ENCODE assay signal across 1 cellular context in the genomic region with DNA sequence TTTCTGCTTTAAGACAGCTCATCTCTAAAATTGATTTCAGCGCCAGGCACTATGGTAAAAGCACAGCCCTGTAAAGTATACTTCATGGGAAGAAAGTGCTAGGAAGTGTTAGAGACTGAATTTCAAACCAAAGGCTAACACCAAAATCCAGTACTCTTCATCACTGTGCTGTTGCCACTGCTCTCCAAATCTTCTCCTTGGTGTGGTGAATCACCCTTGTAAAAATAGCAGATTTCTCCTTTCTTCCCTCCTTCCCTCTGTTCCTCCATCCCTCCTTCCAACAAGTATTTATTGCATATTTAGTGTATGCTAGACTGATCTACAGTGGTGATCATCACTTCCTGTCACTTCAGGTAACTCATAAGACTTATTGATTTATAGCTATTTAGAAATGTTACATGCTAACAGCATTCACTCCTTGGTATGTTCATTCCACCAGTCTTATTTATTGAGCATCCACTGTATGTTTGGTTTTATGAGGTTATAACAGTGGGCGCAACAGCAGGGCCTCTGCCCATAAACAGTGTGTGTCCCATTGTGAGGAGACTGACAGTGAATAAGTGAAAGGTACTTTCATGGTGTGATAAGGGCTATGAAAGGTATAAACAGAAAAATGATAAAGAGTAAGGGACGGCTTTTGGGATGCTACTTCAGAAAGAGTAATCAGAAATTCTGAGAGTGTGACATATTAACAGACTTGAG.
TF ChIP-seq lines count a peak whose summit lies in the region.

No MANE protein-coding gene starts in this region.

TF ChIP-seq in K562, 482 proteins besides CTCF, POLR2A, EP300 and RAD21 (continued from another document):
- TF ChIP-seq, protein P1, sequence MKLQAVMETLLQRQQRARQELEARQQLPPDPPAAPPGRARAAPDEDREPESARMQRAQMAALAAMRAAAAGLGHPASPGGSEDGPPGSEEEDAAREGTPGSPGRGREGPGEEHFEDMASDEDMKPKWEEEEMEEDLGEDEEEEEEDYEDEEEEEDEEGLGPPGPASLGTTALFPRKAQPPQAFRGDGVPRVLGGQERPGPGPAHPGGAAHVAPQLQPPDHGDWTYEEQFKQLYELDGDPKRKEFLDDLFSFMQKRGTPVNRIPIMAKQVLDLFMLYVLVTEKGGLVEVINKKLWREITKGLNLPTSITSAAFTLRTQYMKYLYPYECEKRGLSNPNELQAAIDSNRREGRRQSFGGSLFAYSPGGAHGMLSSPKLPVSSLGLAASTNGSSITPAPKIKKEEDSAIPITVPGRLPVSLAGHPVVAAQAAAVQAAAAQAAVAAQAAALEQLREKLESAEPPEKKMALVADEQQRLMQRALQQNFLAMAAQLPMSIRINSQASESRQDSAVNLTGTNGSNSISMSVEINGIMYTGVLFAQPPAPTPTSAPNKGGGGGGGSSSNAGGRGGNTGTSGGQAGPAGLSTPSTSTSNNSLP (IDR thresholded peaks at IDR 0.05; ENCODE audit: borderline replicate concordance, low read depth, low read length) = no peak
- TF ChIP-seq ZSCAN29 (IDR thresholded peaks at IDR 0.05) = no peak
- TF ChIP-seq RNF2 (IDR thresholded peaks at IDR 0.05) = no peak
- TF ChIP-seq NFXL1 (CRISPR knock-in tag; IDR thresholded peaks at IDR 0.05) = no peak
- no peak for TF ChIP-seq XRCC4 (IDR thresholded peaks at IDR 0.05; ENCODE audit: extremely low read depth, insufficient read depth, insufficient read length)
- TF ChIP-seq, protein P2, sequence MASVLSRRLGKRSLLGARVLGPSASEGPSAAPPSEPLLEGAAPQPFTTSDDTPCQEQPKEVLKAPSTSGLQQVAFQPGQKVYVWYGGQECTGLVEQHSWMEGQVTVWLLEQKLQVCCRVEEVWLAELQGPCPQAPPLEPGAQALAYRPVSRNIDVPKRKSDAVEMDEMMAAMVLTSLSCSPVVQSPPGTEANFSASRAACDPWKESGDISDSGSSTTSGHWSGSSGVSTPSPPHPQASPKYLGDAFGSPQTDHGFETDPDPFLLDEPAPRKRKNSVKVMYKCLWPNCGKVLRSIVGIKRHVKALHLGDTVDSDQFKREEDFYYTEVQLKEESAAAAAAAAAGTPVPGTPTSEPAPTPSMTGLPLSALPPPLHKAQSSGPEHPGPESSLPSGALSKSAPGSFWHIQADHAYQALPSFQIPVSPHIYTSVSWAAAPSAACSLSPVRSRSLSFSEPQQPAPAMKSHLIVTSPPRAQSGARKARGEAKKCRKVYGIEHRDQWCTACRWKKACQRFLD (CRISPR knock-in tag; IDR thresholded peaks at IDR 0.05) = no peak
- TF ChIP-seq, protein P3, sequence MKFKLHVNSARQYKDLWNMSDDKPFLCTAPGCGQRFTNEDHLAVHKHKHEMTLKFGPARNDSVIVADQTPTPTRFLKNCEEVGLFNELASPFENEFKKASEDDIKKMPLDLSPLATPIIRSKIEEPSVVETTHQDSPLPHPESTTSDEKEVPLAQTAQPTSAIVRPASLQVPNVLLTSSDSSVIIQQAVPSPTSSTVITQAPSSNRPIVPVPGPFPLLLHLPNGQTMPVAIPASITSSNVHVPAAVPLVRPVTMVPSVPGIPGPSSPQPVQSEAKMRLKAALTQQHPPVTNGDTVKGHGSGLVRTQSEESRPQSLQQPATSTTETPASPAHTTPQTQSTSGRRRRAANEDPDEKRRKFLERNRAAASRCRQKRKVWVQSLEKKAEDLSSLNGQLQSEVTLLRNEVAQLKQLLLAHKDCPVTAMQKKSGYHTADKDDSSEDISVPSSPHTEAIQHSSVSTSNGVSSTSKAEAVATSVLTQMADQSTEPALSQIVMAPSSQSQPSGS (CRISPR knock-in tag; IDR thresholded peaks at IDR 0.05) = no peak
- TF ChIP-seq, protein P4, sequence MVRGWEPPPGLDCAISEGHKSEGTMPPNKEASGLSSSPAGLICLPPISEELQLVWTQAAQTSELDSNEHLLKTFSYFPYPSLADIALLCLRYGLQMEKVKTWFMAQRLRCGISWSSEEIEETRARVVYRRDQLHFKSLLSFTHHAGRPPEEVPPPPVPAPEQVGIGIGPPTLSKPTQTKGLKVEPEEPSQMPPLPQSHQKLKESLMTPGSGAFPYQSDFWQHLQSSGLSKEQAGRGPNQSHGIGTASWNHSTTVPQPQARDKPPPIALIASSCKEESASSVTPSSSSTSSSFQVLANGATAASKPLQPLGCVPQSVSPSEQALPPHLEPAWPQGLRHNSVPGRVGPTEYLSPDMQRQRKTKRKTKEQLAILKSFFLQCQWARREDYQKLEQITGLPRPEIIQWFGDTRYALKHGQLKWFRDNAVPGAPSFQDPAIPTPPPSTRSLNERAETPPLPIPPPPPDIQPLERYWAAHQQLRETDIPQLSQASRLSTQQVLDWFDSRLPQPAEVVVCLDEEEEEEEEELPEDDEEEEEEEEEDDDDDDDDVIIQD (CRISPR knock-in tag; IDR thresholded peaks at IDR 0.05) = no peak
- TF ChIP-seq ZNF311 (CRISPR knock-in tag; IDR thresholded peaks at IDR 0.05) = no peak
- no peak for TF ChIP-seq ZNF431 (CRISPR knock-in tag; IDR thresholded peaks at IDR 0.05)
- TF ChIP-seq HDAC8 (tag; IDR thresholded peaks at IDR 0.05) = no peak
- TF ChIP-seq, protein P5, sequence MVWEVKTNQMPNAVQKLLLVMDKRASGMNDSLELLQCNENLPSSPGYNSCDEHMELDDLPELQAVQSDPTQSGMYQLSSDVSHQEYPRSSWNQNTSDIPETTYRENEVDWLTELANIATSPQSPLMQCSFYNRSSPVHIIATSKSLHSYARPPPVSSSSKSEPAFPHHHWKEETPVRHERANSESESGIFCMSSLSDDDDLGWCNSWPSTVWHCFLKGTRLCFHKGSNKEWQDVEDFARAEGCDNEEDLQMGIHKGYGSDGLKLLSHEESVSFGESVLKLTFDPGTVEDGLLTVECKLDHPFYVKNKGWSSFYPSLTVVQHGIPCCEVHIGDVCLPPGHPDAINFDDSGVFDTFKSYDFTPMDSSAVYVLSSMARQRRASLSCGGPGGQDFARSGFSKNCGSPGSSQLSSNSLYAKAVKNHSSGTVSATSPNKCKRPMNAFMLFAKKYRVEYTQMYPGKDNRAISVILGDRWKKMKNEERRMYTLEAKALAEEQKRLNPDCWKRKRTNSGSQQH (CRISPR knock-in tag; IDR thresholded peaks at IDR 0.05) = no peak
- TF ChIP-seq, protein P6, sequence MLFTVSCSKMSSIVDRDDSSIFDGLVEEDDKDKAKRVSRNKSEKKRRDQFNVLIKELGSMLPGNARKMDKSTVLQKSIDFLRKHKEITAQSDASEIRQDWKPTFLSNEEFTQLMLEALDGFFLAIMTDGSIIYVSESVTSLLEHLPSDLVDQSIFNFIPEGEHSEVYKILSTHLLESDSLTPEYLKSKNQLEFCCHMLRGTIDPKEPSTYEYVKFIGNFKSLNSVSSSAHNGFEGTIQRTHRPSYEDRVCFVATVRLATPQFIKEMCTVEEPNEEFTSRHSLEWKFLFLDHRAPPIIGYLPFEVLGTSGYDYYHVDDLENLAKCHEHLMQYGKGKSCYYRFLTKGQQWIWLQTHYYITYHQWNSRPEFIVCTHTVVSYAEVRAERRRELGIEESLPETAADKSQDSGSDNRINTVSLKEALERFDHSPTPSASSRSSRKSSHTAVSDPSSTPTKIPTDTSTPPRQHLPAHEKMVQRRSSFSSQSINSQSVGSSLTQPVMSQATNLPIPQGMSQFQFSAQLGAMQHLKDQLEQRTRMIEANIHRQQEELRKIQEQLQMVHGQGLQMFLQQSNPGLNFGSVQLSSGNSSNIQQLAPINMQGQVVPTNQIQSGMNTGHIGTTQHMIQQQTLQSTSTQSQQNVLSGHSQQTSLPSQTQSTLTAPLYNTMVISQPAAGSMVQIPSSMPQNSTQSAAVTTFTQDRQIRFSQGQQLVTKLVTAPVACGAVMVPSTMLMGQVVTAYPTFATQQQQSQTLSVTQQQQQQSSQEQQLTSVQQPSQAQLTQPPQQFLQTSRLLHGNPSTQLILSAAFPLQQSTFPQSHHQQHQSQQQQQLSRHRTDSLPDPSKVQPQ (CRISPR knock-in tag; IDR thresholded peaks at IDR 0.05; ENCODE audit: borderline replicate concordance) = no peak
